ENCODE assay signal across 8 cellular contexts in genomic region chr16:57260294-57260929, GRCh38. TPM values are rescaled to one million over a fixed set of nuclear protein-coding genes. Genes with fewer than 3 reads are reported as not detected.
A peak's percentile ranks its signal among the peaks of the same experiment; 100 is the strongest.
DNase-seq lines count a peak whose midpoint lies in the region; ATAC-seq and TF ChIP-seq lines count a peak whose summit lies in the region.

No MANE protein-coding gene starts in this region.

- CTCF ChIA-PET in activated CD4-positive, alpha-beta T cell treated with anti-CD3 and anti-CD28 coated beads, Interleukin-2, amount 10 ng/mL, durations not matched to agents 7 days and 5 days (lab: Charles Lee), result no interaction called here

- no peak for TF ChIP-seq CTCF in heart right ventricle (IDR thresholded peaks at IDR 0.05)
- TF ChIP-seq CTCF in fibroblast of the aortic adventitia (IDR thresholded peaks at IDR 0.05; ENCODE audit: insufficient read depth, low read length), result no peak

- POLR2A ChIA-PET in activated CD4-positive, alpha-beta T cell treated with anti-CD3 and anti-CD28 coated beads, Interleukin-2, amount 10 ng/mL, durations not matched to agents 7 days and 5 days (lab: Charles Lee), result no interaction called here

- H3K4me1 ChIP-seq in heart right ventricle, result peaks cover 3 to 17% (median 11%) of the 10 kb centered on the region in 9 donors

- H3K36me3 Mint-ChIP-seq in activated CD4-positive, alpha-beta T cell treated with anti-CD3 and anti-CD28 coated beads, Interleukin-2, amount 10 ng/mL, durations not matched to agents 7 days and 5 days (ENCODE audit: low read depth), result no peaks in the 10 kb centered on the region

- H3K4me3 ChIP-seq in heart right ventricle (no peak overlapping the region), fibroblast of the aortic adventitia (ENCODE audit: low read depth, low read length) (peak overlapping the region; percentile 32)

- 36 to 48% methylated on average over 16 of the region's 16 CpGs for WGBS in heart right ventricle, 2 donors

- H3K27me3 Mint-ChIP-seq in activated CD4-positive, alpha-beta T cell treated with anti-CD3 and anti-CD28 coated beads, Interleukin-2, amount 10 ng/mL, durations not matched to agents 7 days and 5 days, result no peaks in the 10 kb centered on the region

- DNase-seq in heart right ventricle (no peak), Right ventricle myocardium inferior (ENCODE audit: missing footprints) (no peak), fibroblast of the aortic adventitia (ENCODE audit: low read depth) (peak; percentile 73), nucleus accumbens (lab: John Stamatoyannopoulos, UW) (peak in 46 of 56 donors; percentile 28 to 87 (median 68)), DMS79 (lab: John Stamatoyannopoulos, UW) (no peak), cerebellum (ENCODE audit: low spot score) (no peak)
- no peak for DNase-seq in activated CD4-positive, alpha-beta T cell treated with anti-CD3 and anti-CD28 coated beads, Interleukin-2, amount 10 ng/mL, durations not matched to agents 7 days and 5 days

- intact Hi-C loops in heart right ventricle (cut with DNase I), result no loop called here
- intact Hi-C loops in Right ventricle myocardium inferior (cut with DNase I), result no loop called here

- H3K9me3 Mint-ChIP-seq in activated CD4-positive, alpha-beta T cell treated with anti-CD3 and anti-CD28 coated beads, Interleukin-2, amount 10 ng/mL, durations not matched to agents 7 days and 5 days, result no peaks in the 10 kb centered on the region

- H3K4me3 Mint-ChIP-seq in activated CD4-positive, alpha-beta T cell treated with anti-CD3 and anti-CD28 coated beads, Interleukin-2, amount 10 ng/mL, durations not matched to agents 7 days and 5 days, result no peak overlapping the region

- peaks cover 14% of the 10 kb centered on the region for H3K4me1 Mint-ChIP-seq in activated CD4-positive, alpha-beta T cell treated with anti-CD3 and anti-CD28 coated beads, Interleukin-2, amount 10 ng/mL, durations not matched to agents 7 days and 5 days

- H3K27me3 ChIP-seq in heart right ventricle, result no peaks in the 10 kb centered on the region

- ATAC-seq in heart right ventricle (peak in 7 of 8 donors; percentile 36 to 71 (median 50)), Right ventricle myocardium inferior (no peak), GM18868 (IDR thresholded peaks at IDR 0.05; ENCODE audit: unreplicated experiment) (no peak)

- peak overlapping the region; percentile 78 for H3K27ac Mint-ChIP-seq in activated CD4-positive, alpha-beta T cell treated with anti-CD3 and anti-CD28 coated beads, Interleukin-2, amount 10 ng/mL, durations not matched to agents 7 days and 5 days

- no peaks in the 10 kb centered on the region for H3K9me3 ChIP-seq in heart right ventricle

- H3K27ac ChIP-seq in heart right ventricle, result peak overlapping the region; percentile 56 to 79 (median 68)

- peaks cover 0 to 15% (median 8%) of the 10 kb centered on the region in 9 donors for H3K36me3 ChIP-seq in heart right ventricle

RNA-seq across cellular contexts. Expression of gene ARL2BP, which starts 15.4 kb away (rescaled TPM):
- total RNA-seq in heart right ventricle (10 to 100 TPM; 39.9 to 53.9 (median 45.9) TPM), Right ventricle myocardium inferior (64.1 TPM), fibroblast of the aortic adventitia (ENCODE audit: low replicate concordance) (65.3 and 127 TPM in 2 replicates), cerebellum (44.3 TPM)
- polyA plus RNA-seq in heart right ventricle, result 10 to 100 TPM; 33.4 to 57.9 TPM
- total RNA-seq in activated CD4-positive, alpha-beta T cell treated with anti-CD3 and anti-CD28 coated beads, Interleukin-2, amount 10 ng/mL, durations not matched to agents 7 days and 5 days, result 10 to 100 TPM; 35.0 to 36.7 TPM

RNA-seq across cellular contexts. Expression of gene PLLP, which starts 24.1 kb away (rescaled TPM):
- 1 to 10 TPM; 1.7 to 4.0 (median 2.2) TPM for total RNA-seq in heart right ventricle
- 10 to 100 TPM in 1 of 2 donors, 1 to 10 TPM in 1; 7.0 to 10.6 TPM for polyA plus RNA-seq in heart right ventricle
- total RNA-seq in Right ventricle myocardium inferior, result 3.4 TPM
- under 1 TPM; 0.40 to 0.55 TPM for total RNA-seq in activated CD4-positive, alpha-beta T cell treated with anti-CD3 and anti-CD28 coated beads, Interleukin-2, amount 10 ng/mL, durations not matched to agents 7 days and 5 days
- under 0.01 TPM in 1 of 2 replicates, not detected in the other for total RNA-seq in fibroblast of the aortic adventitia (ENCODE audit: low replicate concordance)
- 2.2 TPM for total RNA-seq in cerebellum

Comparison
In these comparisons a context has a peak if more than half of its experiments do, and no peak if none do; other contexts are left out.
1. ATAC-seq: peak in heart right ventricle (7 of 8); none in Right ventricle myocardium inferior (single experiment) and GM18868 (single experiment).
2. DNase-seq: peak in fibroblast of the aortic adventitia (single experiment) and nucleus accumbens (46 of 56); none in heart right ventricle (0 of 2), Right ventricle myocardium inferior (single experiment), activated CD4-positive, alpha-beta T cell treated with anti-CD3 and anti-CD28 coated beads, Interleukin-2, amount 10 ng/mL, durations not matched to agents 7 days and 5 days (single experiment), DMS79 (single experiment) and cerebellum (single experiment).